8 cellular contexts compared by ENCODE assay signal in genomic region chr19:1568320-1569019, GRCh38. TPM values are rescaled to one million over a fixed set of nuclear protein-coding genes. Genes with fewer than 3 reads are reported as not detected.
DNase-seq lines count a peak whose midpoint lies in the region; ATAC-seq, FAIRE-seq and TF ChIP-seq lines count a peak whose summit lies in the region.

MEX3D (minus strand) TSS chr19:1568325; CDS start chr19:1568058, 267 bp downstream.

- POLR2A ChIA-PET in AG04450 (lab: Yijun Ruan, JAX), result interaction anchor here (0.8 kb wide), 1 partner anchor 25 kb away, joined by 4 read pairs; no protein-coding TSS in a partner anchor

- no peaks in the 10 kb centered on the region for H3K36me3 ChIP-seq in MG63

- TF ChIP-seq CTCF in AG04450 (IDR thresholded peaks at IDR 0.05; ENCODE audit: low read depth, low read length), result no peak

- no peak for FAIRE-seq in GM19239 (lab: Jason Lieb, UNC)

- DNase-seq in AG04450 (ENCODE audit: low read depth, low spot score), result no peak
- DNase-seq in GM19239 (ENCODE audit: insufficient read length, low spot score), result peak; percentile 100
- peak; percentile 58 for DNase-seq in MG63
- peak; percentile 37 for DNase-seq in T1000 (lab: John Stamatoyannopoulos, UW)
- DNase-seq in astrocyte of the hippocampus (ENCODE audit: low read depth, low spot score), result peak; percentile 94
- peak in 41 of 51 donors; percentile 2 to 81 (median 30) for DNase-seq in hypothalamus (lab: John Stamatoyannopoulos, UW)
- peak; percentile 87 for DNase-seq in sciatic nerve (ENCODE audit: low spot score)

- intact Hi-C loops in sciatic nerve (cut with DNase I), result no loop called here

- H3K27ac ChIP-seq in AG04450 (ENCODE audit: low read depth, low read length), result peak within 1 kb of the TSS; percentile 47

- ATAC-seq in sciatic nerve (peak; percentile 74), GM21528 (IDR thresholded peaks at IDR 0.05; ENCODE audit: low FRiP score, unreplicated experiment) (no peak)

- H3K4me3 ChIP-seq in AG04450 (ENCODE audit: low read depth, low read length) (peak within 1 kb of the TSS; percentile 79), MG63 (peak within 1 kb of the TSS; percentile 54)

- CTCF ChIA-PET in AG04450 (lab: Charles Lee), result no interaction called here

- peaks cover 2% of the 10 kb centered on the region; the same call in 1 of the 2 replicates for H3K9me3 ChIP-seq in AG04450 (ENCODE audit: control insufficient read depth, insufficient read depth, low read length)
- no peaks in the 10 kb centered on the region for H3K9me3 ChIP-seq in MG63

- peaks cover 4% of the 10 kb centered on the region for H3K27me3 ChIP-seq in AG04450 (ENCODE audit: control insufficient read depth, insufficient read depth, low read length)
- H3K27me3 ChIP-seq in MG63, result no peaks in the 10 kb centered on the region

RNA-seq across cellular contexts. Expression of gene MEX3D, which starts in this region (rescaled TPM):
- 5.4 and 6.2 TPM in 2 replicates for polyA plus RNA-seq in AG04450 (2011; rRNA removed)
- 10.9 and 11.6 TPM in 2 replicates for polyA minus RNA-seq in AG04450 (2011; rRNA and poly(A)+ RNA removed)
- total RNA-seq in MG63 (2014; rRNA removed; shearing (Covaris generic); ENCODE audit: low replicate concordance), result 26.0 and 27.5 TPM in 2 replicates
- 27.1 TPM for total RNA-seq in sciatic nerve
